ENCODE assay signal across 1 cellular context in the genomic region with DNA sequence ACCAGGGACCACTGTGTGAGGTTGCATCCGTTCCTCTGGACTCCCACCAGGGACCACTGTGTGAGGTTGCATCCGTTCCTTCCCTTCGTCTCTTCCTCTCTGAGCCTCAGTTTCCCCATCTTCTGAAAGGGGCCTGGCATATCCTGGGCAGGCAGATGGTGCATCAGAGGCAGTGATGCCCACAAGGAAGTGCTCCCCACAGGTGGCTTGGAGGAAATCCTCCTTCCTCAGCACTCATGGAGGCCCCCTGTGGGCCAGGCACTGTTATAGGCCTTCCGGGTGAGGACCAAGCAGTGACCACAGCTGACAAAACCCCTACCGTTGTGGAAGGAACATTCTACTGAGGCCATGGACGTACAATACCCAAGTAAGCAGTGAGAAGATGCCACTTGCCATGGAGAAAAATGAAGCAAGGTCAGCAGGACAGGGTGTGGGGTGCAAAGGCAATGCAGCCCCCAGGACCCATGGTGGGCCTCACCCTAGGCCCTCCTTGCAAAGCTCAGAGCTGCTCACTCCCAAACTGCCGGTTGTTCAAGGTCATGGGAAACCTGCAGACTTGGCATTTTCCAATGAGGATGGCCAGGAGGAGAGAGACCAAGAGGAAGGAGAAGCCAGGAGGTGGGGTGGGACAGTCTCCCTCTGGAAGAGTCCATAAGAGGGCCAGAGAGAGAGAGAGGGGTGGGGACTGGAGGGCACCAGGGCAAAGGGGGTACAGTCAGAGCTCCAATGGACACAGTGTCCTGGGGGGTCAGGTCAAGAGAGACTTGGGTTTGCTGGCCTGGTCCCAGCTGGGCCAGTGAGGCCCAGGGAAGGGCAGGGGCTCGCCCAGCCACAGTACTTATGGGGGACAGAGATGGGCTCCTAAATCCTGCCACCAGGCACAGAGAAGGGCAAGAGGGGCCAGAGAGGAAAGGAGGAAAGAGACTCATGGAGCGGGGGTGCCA.
TF ChIP-seq lines count a peak whose summit lies in the region.

No MANE protein-coding gene starts in this region.

TF ChIP-seq in HepG2, 621 proteins besides CTCF, POLR2A, EP300 and RAD21 (continued from another document):
- peak; percentile 10; the same call in 1 of the 2 replicates for TF ChIP-seq DMAP1 (CRISPR knock-in tag; IDR thresholded peaks at IDR 0.05)
- TF ChIP-seq ZNF329 (CRISPR knock-in tag; IDR thresholded peaks at IDR 0.05; ENCODE audit: low read depth), result peak; percentile 63; the same call in 1 of the 2 replicates
- TF ChIP-seq, protein P1, sequence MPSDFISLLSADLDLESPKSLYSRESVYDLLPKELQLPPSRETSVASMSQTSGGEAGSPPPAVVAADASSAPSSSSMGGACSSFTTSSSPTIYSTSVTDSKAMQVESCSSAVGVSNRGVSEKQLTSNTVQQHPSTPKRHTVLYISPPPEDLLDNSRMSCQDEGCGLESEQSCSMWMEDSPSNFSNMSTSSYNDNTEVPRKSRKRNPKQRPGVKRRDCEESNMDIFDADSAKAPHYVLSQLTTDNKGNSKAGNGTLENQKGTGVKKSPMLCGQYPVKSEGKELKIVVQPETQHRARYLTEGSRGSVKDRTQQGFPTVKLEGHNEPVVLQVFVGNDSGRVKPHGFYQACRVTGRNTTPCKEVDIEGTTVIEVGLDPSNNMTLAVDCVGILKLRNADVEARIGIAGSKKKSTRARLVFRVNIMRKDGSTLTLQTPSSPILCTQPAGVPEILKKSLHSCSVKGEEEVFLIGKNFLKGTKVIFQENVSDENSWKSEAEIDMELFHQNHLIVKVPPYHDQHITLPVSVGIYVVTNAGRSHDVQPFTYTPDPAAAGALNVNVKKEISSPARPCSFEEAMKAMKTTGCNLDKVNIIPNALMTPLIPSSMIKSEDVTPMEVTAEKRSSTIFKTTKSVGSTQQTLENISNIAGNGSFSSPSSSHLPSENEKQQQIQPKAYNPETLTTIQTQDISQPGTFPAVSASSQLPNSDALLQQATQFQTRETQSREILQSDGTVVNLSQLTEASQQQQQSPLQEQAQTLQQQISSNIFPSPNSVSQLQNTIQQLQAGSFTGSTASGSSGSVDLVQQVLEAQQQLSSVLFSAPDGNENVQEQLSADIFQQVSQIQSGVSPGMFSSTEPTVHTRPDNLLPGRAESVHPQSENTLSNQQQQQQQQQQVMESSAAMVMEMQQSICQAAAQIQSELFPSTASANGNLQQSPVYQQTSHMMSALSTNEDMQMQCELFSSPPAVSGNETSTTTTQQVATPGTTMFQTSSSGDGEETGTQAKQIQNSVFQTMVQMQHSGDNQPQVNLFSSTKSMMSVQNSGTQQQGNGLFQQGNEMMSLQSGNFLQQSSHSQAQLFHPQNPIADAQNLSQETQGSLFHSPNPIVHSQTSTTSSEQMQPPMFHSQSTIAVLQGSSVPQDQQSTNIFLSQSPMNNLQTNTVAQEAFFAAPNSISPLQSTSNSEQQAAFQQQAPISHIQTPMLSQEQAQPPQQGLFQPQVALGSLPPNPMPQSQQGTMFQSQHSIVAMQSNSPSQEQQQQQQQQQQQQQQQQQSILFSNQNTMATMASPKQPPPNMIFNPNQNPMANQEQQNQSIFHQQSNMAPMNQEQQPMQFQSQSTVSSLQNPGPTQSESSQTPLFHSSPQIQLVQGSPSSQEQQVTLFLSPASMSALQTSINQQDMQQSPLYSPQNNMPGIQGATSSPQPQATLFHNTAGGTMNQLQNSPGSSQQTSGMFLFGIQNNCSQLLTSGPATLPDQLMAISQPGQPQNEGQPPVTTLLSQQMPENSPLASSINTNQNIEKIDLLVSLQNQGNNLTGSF (CRISPR knock-in tag; IDR thresholded peaks at IDR 0.05), result no peak
- peak; percentile 80; the same call in 1 of the 2 replicates for TF ChIP-seq ZNF572 (CRISPR knock-in tag; IDR thresholded peaks at IDR 0.05)
- peak; percentile 56 for TF ChIP-seq STAG1 (CRISPR knock-in tag; IDR thresholded peaks at IDR 0.05)
- TF ChIP-seq HOXA3 (CRISPR knock-in tag; IDR thresholded peaks at IDR 0.05), result peak; percentile 67
- TF ChIP-seq ZNF383 (CRISPR knock-in tag; IDR thresholded peaks at IDR 0.05; ENCODE audit: borderline replicate concordance), result no peak
- TF ChIP-seq TCF7 (IDR thresholded peaks at IDR 0.05; ENCODE audit: low read depth), result peak; percentile 42; the same call in 1 of the 2 replicates
- TF ChIP-seq THYN1 (CRISPR knock-in tag; IDR thresholded peaks at IDR 0.05; ENCODE audit: borderline replicate concordance, low read depth), result no peak
- TF ChIP-seq, protein P2, sequence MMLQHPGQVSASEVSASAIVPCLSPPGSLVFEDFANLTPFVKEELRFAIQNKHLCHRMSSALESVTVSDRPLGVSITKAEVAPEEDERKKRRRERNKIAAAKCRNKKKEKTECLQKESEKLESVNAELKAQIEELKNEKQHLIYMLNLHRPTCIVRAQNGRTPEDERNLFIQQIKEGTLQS (CRISPR knock-in tag; IDR thresholded peaks at IDR 0.05), result no peak
- TF ChIP-seq ZSCAN25 (CRISPR knock-in tag; IDR thresholded peaks at IDR 0.05), result peak; percentile 71; the same call in 1 of the 2 replicates
- TF ChIP-seq BRCA1 (CRISPR knock-in tag; IDR thresholded peaks at IDR 0.05), result no peak
